ENCODE assay signal across 21 cellular contexts in genomic region chr17:35496470-35497290, GRCh38. TPM values are rescaled to one million over a fixed set of nuclear protein-coding genes. Genes with fewer than 3 reads are reported as not detected.
A peak's percentile ranks its signal among the peaks of the same experiment; 100 is the strongest.
DNase-seq lines count a peak whose midpoint lies in the region; ATAC-seq and TF ChIP-seq lines count a peak whose summit lies in the region.
"Had no signal": no experiment of that assay in that cellular context is flagged by ENCODE, and none has a peak within 500 bp of the region (broad histone marks: within the 10 kb centered on the region; RNA-seq: fewer than 3 reads in every experiment).

No MANE protein-coding gene starts in this region.

- peaks cover 53% of the 10 kb centered on the region for H3K4me1 Mint-ChIP-seq in activated naive CD4-positive, alpha-beta T cell treated with anti-CD3 and anti-CD28 coated beads for 36 hours (ENCODE audit: low read depth)
- H3K4me1 Mint-ChIP-seq in IgD-negative memory B cell: peaks cover 0 to 12% (median 11%) of the 10 kb centered on the region in 3 donors

- H3K27ac Mint-ChIP-seq in activated naive CD4-positive, alpha-beta T cell treated with anti-CD3 and anti-CD28 coated beads for 36 hours: peak overlapping the region; percentile 21
- peak overlapping the region; percentile 31 to 90 (median 33) for H3K27ac Mint-ChIP-seq in IgD-negative memory B cell
- H3K27ac Mint-ChIP-seq: activated CD4-positive, alpha-beta memory T cell treated with anti-CD3 and anti-CD28 coated beads, Interleukin-2, amount 10 ng/mL, durations not matched to agents 7 days and 5 days had no signal

- H3K36me3 Mint-ChIP-seq in activated naive CD4-positive, alpha-beta T cell treated with anti-CD3 and anti-CD28 coated beads for 36 hours (ENCODE audit: low read depth): peaks cover 28% of the 10 kb centered on the region
- H3K36me3 Mint-ChIP-seq in IgD-negative memory B cell: no peaks in the 10 kb centered on the region

- no peak for ATAC-seq in HG02884 (IDR thresholded peaks at IDR 0.05; ENCODE audit: unreplicated experiment)
- ATAC-seq: Panc1 had no signal

- H3K4me3 Mint-ChIP-seq in activated naive CD4-positive, alpha-beta T cell treated with anti-CD3 and anti-CD28 coated beads for 36 hours: peak overlapping the region; percentile 48
- H3K4me3 Mint-ChIP-seq in IgD-negative memory B cell: peak overlapping the region in 2 of 4 donors; percentile 49 to 63
- H3K4me3 Mint-ChIP-seq: activated CD4-positive, alpha-beta memory T cell treated with anti-CD3 and anti-CD28 coated beads, Interleukin-2, amount 10 ng/mL, durations not matched to agents 7 days and 5 days; stimulated activated naive CD8-positive, alpha-beta T cell treated with anti-CD3 and anti-CD28 coated beads, Interleukin-15, Interleukin-2, amounts not matched to agents 100 ng/mL and 50 ng/mL, for 24 hours had no signal

- peaks cover 96% of the 10 kb centered on the region for H3K27me3 ChIP-seq in iPS-18a (ENCODE audit: control insufficient read depth, insufficient read depth, low read length)
- no peaks in the 10 kb centered on the region for H3K27me3 ChIP-seq in testis

- CTCF ChIA-PET in activated naive CD4-positive, alpha-beta T cell treated with anti-CD3 and anti-CD28 coated beads for 36 hours (lab: Charles Lee): interaction anchor here (1.0 kb wide), 1 partner anchor 8 kb away, joined by 3 read pairs; no protein-coding TSS in a partner anchor

- no peaks in the 10 kb centered on the region for H3K27me3 Mint-ChIP-seq in activated naive CD4-positive, alpha-beta T cell treated with anti-CD3 and anti-CD28 coated beads for 36 hours (ENCODE audit: low read depth)
- peaks cover 49% of the 10 kb centered on the region for H3K27me3 Mint-ChIP-seq in IgD-negative memory B cell
- H3K27me3 Mint-ChIP-seq: activated CD4-positive, alpha-beta memory T cell treated with anti-CD3 and anti-CD28 coated beads, Interleukin-2, amount 10 ng/mL, durations not matched to agents 7 days and 5 days had no signal

- DNase-seq in activated naive CD4-positive, alpha-beta T cell treated with anti-CD3 and anti-CD28 coated beads for 36 hours: no peak
- DNase-seq in activated naive CD4-positive, alpha-beta T cell (lab: John Stamatoyannopoulos, UW): no peak
- DNase-seq in retina (peak; percentile 42), AG08396 (ENCODE audit: low spot score) (no peak), testis (no peak)
- DNase-seq: ACHN; activated CD4-positive, alpha-beta memory T cell treated with anti-CD3 and anti-CD28 coated beads, Interleukin-2, amount 10 ng/mL, durations not matched to agents 7 days and 5 days; caudate nucleus; kidney; NCI-H146; stimulated activated CD4-positive, alpha-beta T cell treated with anti-CD3 and anti-CD28 coated beads, Interleukin-15, amount 100 ng/mL, for 24 hours had no signal

- WGBS in testis, 2 donors: 8 to 14% methylated on average over 25 to 29 of the region's 29 CpGs

- intact Hi-C loops in activated naive CD4-positive, alpha-beta T cell treated with anti-CD3 and anti-CD28 coated beads for 36 hours (cut with micrococcal nuclease): no loop called here
- intact Hi-C loops in testis (cut with DNase I; ENCODE audit: low total_unique reads): no loop called here

- peaks cover 13% of the 10 kb centered on the region for H3K4me1 ChIP-seq in iPS-18a (ENCODE audit: control insufficient read depth, low read depth, low read length)
- H3K4me1 ChIP-seq in testis: no peaks in the 10 kb centered on the region

- no peak overlapping the region for H3K9ac ChIP-seq in iPS-18a (ENCODE audit: low read length)
- H3K9ac ChIP-seq: GM23248 had no signal

- no peak overlapping the region for H3K27ac ChIP-seq in iPS-18a (ENCODE audit: low read length)
- no peak overlapping the region for H3K27ac ChIP-seq in testis
- H3K27ac ChIP-seq: esophagus muscularis mucosa, GM23248, neutrophil, upper lobe of left lung had no signal

- H3K36me3 ChIP-seq in iPS-18a (ENCODE audit: control insufficient read depth, low read depth, low read length) (no peaks in the 10 kb centered on the region), testis (ENCODE audit: low read depth, missing control alignments) (no peaks in the 10 kb centered on the region)
- H3K36me3 ChIP-seq: esophagus muscularis mucosa, neutrophil, upper lobe of left lung had no signal

- no peak for TF ChIP-seq CTCF in testis (IDR thresholded peaks at IDR 0.05)

- no peak for TF ChIP-seq POLR2A in testis (IDR thresholded peaks at IDR 0.05)

- H3K9me3 ChIP-seq in iPS-18a (ENCODE audit: control insufficient read depth, low read depth, low read length) (no peaks in the 10 kb centered on the region), testis (no peaks in the 10 kb centered on the region)
- H3K9me3 ChIP-seq: esophagus muscularis mucosa, neutrophil, upper lobe of left lung had no signal

- H3K9me3 Mint-ChIP-seq in activated naive CD4-positive, alpha-beta T cell treated with anti-CD3 and anti-CD28 coated beads for 36 hours: no peaks in the 10 kb centered on the region
- peaks cover 4 to 5% (median 5%) of the 10 kb centered on the region in 3 donors for H3K9me3 Mint-ChIP-seq in IgD-negative memory B cell
- H3K9me3 Mint-ChIP-seq: activated CD4-positive, alpha-beta memory T cell treated with anti-CD3 and anti-CD28 coated beads, Interleukin-2, amount 10 ng/mL, durations not matched to agents 7 days and 5 days; stimulated activated naive CD8-positive, alpha-beta T cell treated with anti-CD3 and anti-CD28 coated beads, Interleukin-15, Interleukin-2, amounts not matched to agents 100 ng/mL and 50 ng/mL, for 24 hours had no signal

- H3K4me3 ChIP-seq in iPS-18a (ENCODE audit: low read length): peak overlapping the region; percentile 21
- no peak overlapping the region for H3K4me3 ChIP-seq in testis
- H3K4me3 ChIP-seq: GM23248, upper lobe of left lung had no signal

RNA-seq across cellular contexts. Expression of gene SLFN12L, which starts 40.8 kb away (rescaled TPM):
- 10 to 100 TPM; 23.5 to 25.2 TPM for total RNA-seq in activated naive CD4-positive, alpha-beta T cell treated with anti-CD3 and anti-CD28 coated beads for 36 hours
- polyA plus RNA-seq in IgD-negative memory B cell (1.9 TPM), testis (ENCODE audit: insufficient read depth, low read depth, low replicate concordance) (0.69 TPM)
- total RNA-seq in testis: 1 to 10 TPM; 1.0 to 1.4 TPM
- total RNA-seq: glomerular endothelial cell had no signal
- polyA plus RNA-seq: GM23248 had no signal

RNA-seq across cellular contexts. Expression of gene SLFN13, which starts 48.1 kb away (rescaled TPM):
- total RNA-seq in activated naive CD4-positive, alpha-beta T cell treated with anti-CD3 and anti-CD28 coated beads for 36 hours: 10 to 100 TPM; 28.6 to 30.1 TPM
- polyA plus RNA-seq in IgD-negative memory B cell (7.1 TPM), testis (ENCODE audit: insufficient read depth, low read depth, low replicate concordance) (2.5 TPM)
- total RNA-seq in testis: 1 to 10 TPM; 2.2 to 2.6 TPM

Comparison
In these comparisons a context has a peak if more than half of its experiments do, and no peak if none do; other contexts are left out.
1. RNA of gene SLFN12L, which starts 40.8 kb away (total RNA-seq): 23.5 to 25.2 TPM in activated naive CD4-positive, alpha-beta T cell treated with anti-CD3 and anti-CD28 coated beads for 36 hours; 1.0 to 1.4 TPM in testis; every median in the first group is over 10 times any median in the second.
2. RNA of gene SLFN13, which starts 48.1 kb away (total RNA-seq): 28.6 to 30.1 TPM in activated naive CD4-positive, alpha-beta T cell treated with anti-CD3 and anti-CD28 coated beads for 36 hours; 2.2 to 2.6 TPM in testis; every median in the first group is over 4 times any median in the second.